8 cellular contexts compared by ENCODE assay signal in the genomic region with DNA sequence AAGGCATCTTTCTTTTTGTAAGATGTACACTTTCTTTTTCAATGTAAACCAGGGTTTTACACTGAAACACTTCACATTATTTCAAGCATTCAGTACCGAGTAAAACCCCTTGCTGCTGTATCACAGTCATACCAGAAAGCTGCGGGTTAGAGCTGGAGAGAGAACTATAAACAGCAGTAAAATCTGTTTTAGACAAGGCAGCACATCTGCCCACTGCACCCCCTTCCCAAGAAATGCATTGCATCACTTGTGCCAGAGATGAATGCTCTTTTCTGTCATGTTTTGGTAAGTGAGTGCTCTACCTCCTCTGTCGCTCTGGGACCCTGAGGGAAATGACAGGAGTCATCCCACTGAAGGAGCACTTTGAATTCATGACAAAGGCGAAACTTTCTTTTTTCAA.
DNase-seq lines count a peak whose midpoint lies in the region; ATAC-seq and TF ChIP-seq lines count a peak whose summit lies in the region.

No MANE protein-coding gene starts in this region.

- H3K4me1 Mint-ChIP-seq in osteocyte (ENCODE audit: unreplicated experiment): peaks cover 30% of the 10 kb centered on the region

- no peaks in the 10 kb centered on the region for H4K20me1 ChIP-seq in GM23248 (ENCODE audit: insufficient read depth)

- H3K9me3 ChIP-seq in GM23248 (ENCODE audit: low read depth): no peaks in the 10 kb centered on the region
- no peaks in the 10 kb centered on the region for H3K9me3 ChIP-seq in WERI-Rb-1 (ENCODE audit: severe bottlenecking)

- no peaks in the 10 kb centered on the region for H3K36me3 ChIP-seq in GM23248 (ENCODE audit: low read depth)
- no peaks in the 10 kb centered on the region; the same call in 1 of the 2 replicates for H3K36me3 ChIP-seq in WERI-Rb-1

- 60 to 69% methylated on average over 4 of the region's 4 CpGs for WGBS in GM23248 (ENCODE audit: low coverage in 1 of 2, low lambda C conversion rate in 2 of 2, missing lambda C conversion rate in 2 of 2), 2 experiments

- H2AFZ ChIP-seq in GM23248: no peak overlapping the region

- H3K27ac ChIP-seq in GM23248 (peak overlapping the region; percentile 29), WERI-Rb-1 (peak overlapping the region; percentile 75)

- ATAC-seq in GM18508 (IDR thresholded peaks at IDR 0.05; ENCODE audit: insufficient read depth, unreplicated experiment): peak; percentile 95

- peak overlapping the region; percentile 11 for H3K4me2 ChIP-seq in GM23248 (ENCODE audit: unreplicated experiment)

- peaks cover 4% of the 10 kb centered on the region for H3K36me3 Mint-ChIP-seq in osteocyte (ENCODE audit: unreplicated experiment)

- H3K4me3 ChIP-seq in GM23248 (no peak overlapping the region), WERI-Rb-1 (ENCODE audit: low read depth, low read length) (no peak overlapping the region)

- H3F3A ChIP-seq in GM23248 (ENCODE audit: insufficient read depth): peaks cover 27% of the 10 kb centered on the region

- H3K27me3 Mint-ChIP-seq in osteocyte (ENCODE audit: unreplicated experiment): no peaks in the 10 kb centered on the region

- H3K9me2 ChIP-seq in GM23248 (ENCODE audit: insufficient read depth): no peaks in the 10 kb centered on the region

- in situ Hi-C loops in GM23248 (cut with MboI): no loop called here

- no peak overlapping the region for H3K9ac ChIP-seq in GM23248

- peak overlapping the region; percentile 55 for H3K27ac Mint-ChIP-seq in osteocyte (ENCODE audit: unreplicated experiment)

- intact Hi-C loops in posterior vena cava (cut with DNase I): loop anchor here in 1 of 2 donors (10.0 kb wide), 1 partner anchor 71 kb away; no protein-coding TSS in a partner anchor

- H3K9me3 Mint-ChIP-seq in osteocyte (ENCODE audit: unreplicated experiment): no peaks in the 10 kb centered on the region

- TF ChIP-seq CTCF in WERI-Rb-1 (IDR thresholded peaks at IDR 0.05; ENCODE audit: low read depth, low read length) (no peak), osteocyte (IDR thresholded peaks at IDR 0.05) (no peak)

- no peak overlapping the region for H3K4me3 Mint-ChIP-seq in osteocyte (ENCODE audit: unreplicated experiment)

- H3K79me2 ChIP-seq in GM23248 (ENCODE audit: insufficient read depth): peaks cover 100% of the 10 kb centered on the region

- H3K4me1 ChIP-seq in GM23248 (ENCODE audit: insufficient read depth): peaks cover 53% of the 10 kb centered on the region

- DNase-seq in GM23248: peak; percentile 37
- no peak for DNase-seq in WERI-Rb-1
- no peak for DNase-seq in osteocyte (ENCODE audit: extremely low spot score, unreplicated experiment)
- no peak for DNase-seq in posterior vena cava (ENCODE audit: low spot score)
- DNase-seq in NCI-H2107 treated with DMSO at 0.1 percent for 48 hours (lab: John Stamatoyannopoulos, UW; ENCODE audit: unreplicated experiment): no peak
- DNase-seq in retina: no peak
- no peak for DNase-seq in middle frontal gyrus (ENCODE audit: extremely low spot score, low spot score)

- no peaks in the 10 kb centered on the region for H3K27me3 ChIP-seq in GM23248 (replicated peaks; ENCODE audit: insufficient read depth)
- H3K27me3 ChIP-seq in WERI-Rb-1 (ENCODE audit: insufficient read depth, low read depth, severe bottlenecking): no peaks in the 10 kb centered on the region
